In the genomic region with DNA sequence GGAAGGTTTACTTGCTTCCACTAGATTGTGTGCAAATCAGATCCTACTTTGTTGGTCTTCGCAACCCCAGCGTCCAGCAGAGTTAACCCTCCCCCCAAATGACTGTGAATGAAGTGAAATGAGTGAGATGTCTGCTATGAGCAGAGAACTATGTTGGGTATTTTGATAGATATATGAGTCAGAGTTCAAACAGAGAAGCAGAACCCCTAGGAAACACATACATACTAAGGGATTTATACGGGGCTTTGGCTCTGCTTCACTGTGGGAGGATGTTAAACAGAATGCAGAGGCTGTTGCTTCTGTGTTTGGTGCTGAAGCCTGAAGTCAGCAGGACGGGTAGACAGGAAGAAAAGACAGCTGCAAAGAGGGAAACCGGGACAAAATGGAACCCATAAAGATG, we compare ENCODE assay signal across 1 cellular context.
TF ChIP-seq lines count a peak whose summit lies in the region.

No MANE protein-coding gene starts in this region.

TF ChIP-seq in H1, 55 proteins besides CTCF, POLR2A, EP300 and RAD21:
- TF ChIP-seq TCF12 (IDR thresholded peaks at IDR 0.05; ENCODE audit: low read depth, low read length): no peak
- TF ChIP-seq NRF1 (IDR thresholded peaks at IDR 0.05; ENCODE audit: low read depth, low read length): no peak
- TF ChIP-seq CREB1 (IDR thresholded peaks at IDR 0.05): no peak
- no peak for TF ChIP-seq ASH2L (IDR thresholded peaks at IDR 0.05; ENCODE audit: low read length)
- TF ChIP-seq JUND (IDR thresholded peaks at IDR 0.05; ENCODE audit: low read length): no peak
- TF ChIP-seq POU5F1 (IDR thresholded peaks at IDR 0.05; ENCODE audit: low read depth, low read length): no peak
- TF ChIP-seq MAFK (IDR thresholded peaks at IDR 0.05; ENCODE audit: low read depth, low read length): no peak
- no peak for TF ChIP-seq RNF2 (IDR thresholded peaks at IDR 0.05; ENCODE audit: borderline replicate concordance, low read depth, low read length, missing control alignments, poor library complexity, severe bottlenecking)
- TF ChIP-seq CHD7 (IDR thresholded peaks at IDR 0.05; ENCODE audit: insufficient replicate concordance, low read length): no peak
